In the genomic region with DNA sequence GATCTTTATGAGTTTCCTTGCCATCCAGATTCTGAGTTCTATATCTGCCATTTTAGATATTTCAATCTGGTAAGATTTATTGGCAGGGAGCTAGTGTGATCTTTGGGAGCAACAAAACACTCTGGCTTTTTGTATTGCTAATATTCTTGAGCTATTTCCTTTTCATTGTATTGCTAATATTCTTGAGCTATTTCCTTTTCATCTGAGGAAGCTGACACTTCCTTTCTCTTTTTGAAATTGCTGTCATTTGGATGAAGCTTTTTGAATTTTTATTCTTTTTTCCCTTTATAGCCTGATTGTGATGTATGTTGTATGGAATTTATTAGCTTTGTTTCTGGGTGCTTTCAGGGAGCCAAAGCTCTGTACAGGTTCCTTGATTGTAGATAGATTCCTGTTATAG, we compare ENCODE assay signal across 22 cellular contexts.
A peak's percentile ranks its signal among the peaks of the same experiment; 100 is the strongest.
DNase-seq lines count a peak whose midpoint lies in the region; TF ChIP-seq lines count a peak whose summit lies in the region.
"Had no signal": no experiment of that assay in that cellular context is flagged by ENCODE, and none has a peak within 500 bp of the region (broad histone marks: within the 10 kb centered on the region; RNA-seq: fewer than 3 reads in every experiment).

No MANE protein-coding gene starts in this region.

- no peaks in the 10 kb centered on the region for H3K9me3 ChIP-seq in ES-I3 (ENCODE audit: control insufficient read depth, insufficient read depth, low read length)
- H3K9me3 ChIP-seq in Karpas-422 (ENCODE audit: low read length) = no peaks in the 10 kb centered on the region
- H3K9me3 ChIP-seq in neural progenitor cell (ENCODE audit: low read depth) = no peaks in the 10 kb centered on the region
- H3K9me3 ChIP-seq: SJSA1 had no signal

- H3K36me3 Mint-ChIP-seq in neural progenitor cell = no peaks in the 10 kb centered on the region
- H3K36me3 Mint-ChIP-seq: CD8-positive, alpha-beta T cell; IgD-negative memory B cell had no signal

- H3K4me3 ChIP-seq in Karpas-422 (ENCODE audit: low read length) (no peak overlapping the region), neural progenitor cell (no peak overlapping the region)
- H3K4me3 ChIP-seq: SJSA1 had no signal

- peaks cover 2% of the 10 kb centered on the region for H3K27me3 Mint-ChIP-seq in neural progenitor cell (ENCODE audit: insufficient read depth, low read depth)
- H3K27me3 Mint-ChIP-seq: B cell, IgD-negative memory B cell had no signal

- no peaks in the 10 kb centered on the region for H3K79me2 ChIP-seq in Karpas-422 (ENCODE audit: low read length)
- H3K79me2 ChIP-seq in neural progenitor cell (ENCODE audit: low read depth) = no peaks in the 10 kb centered on the region

- no peak overlapping the region for H3K4me2 ChIP-seq in Karpas-422 (ENCODE audit: low read depth, low read length, poor library complexity, severe bottlenecking)
- no peak overlapping the region for H3K4me2 ChIP-seq in neural progenitor cell

- H4K20me1 ChIP-seq in Karpas-422 (ENCODE audit: insufficient read depth, low read depth, low read length) (no peaks in the 10 kb centered on the region), neural progenitor cell (ENCODE audit: low read depth) (no peaks in the 10 kb centered on the region)

- H3K27me3 ChIP-seq in Karpas-422 (ENCODE audit: low read length) (no peaks in the 10 kb centered on the region), neural progenitor cell (no peaks in the 10 kb centered on the region)
- H3K27me3 ChIP-seq: SJSA1 had no signal

- H3K27ac Mint-ChIP-seq in neural progenitor cell = no peak overlapping the region
- H3K27ac Mint-ChIP-seq: B cell; CD8-positive, alpha-beta T cell; IgD-negative memory B cell had no signal

- H3K9me2 ChIP-seq in Karpas-422 (replicated peaks; ENCODE audit: insufficient read depth, low read length) = no peaks in the 10 kb centered on the region

- peaks cover 11% of the 10 kb centered on the region for H3K9me3 Mint-ChIP-seq in neural progenitor cell

- H2AFZ ChIP-seq in Karpas-422 (ENCODE audit: low read length) = peak overlapping the region; percentile 93
- peak overlapping the region; percentile 40 for H2AFZ ChIP-seq in neural progenitor cell (replicated peaks)

- 0 out of 2 replicates have a peak overlapping the region, but pooled peaks have one; percentile 5 for H3K9ac ChIP-seq in ES-I3 (ENCODE audit: low read depth, low read length)
- no peak overlapping the region for H3K9ac ChIP-seq in Karpas-422 (ENCODE audit: low read length)
- H3K9ac ChIP-seq in neural progenitor cell = no peak overlapping the region

- no peaks in the 10 kb centered on the region for H3K36me3 ChIP-seq in ES-I3 (ENCODE audit: insufficient read depth, low read length)
- H3K36me3 ChIP-seq in Karpas-422 (ENCODE audit: insufficient read depth, low read length) = no peaks in the 10 kb centered on the region
- H3K36me3 ChIP-seq in neural progenitor cell = no peaks in the 10 kb centered on the region
- H3K36me3 ChIP-seq: SJSA1 had no signal

- in situ Hi-C loops in KBM-7 (cut with MboI; ENCODE audit: low pct_unique_long_range_greater_than_20kb, low sequenced_read_pairs) = no loop called here

- no peak overlapping the region for H3K4me3 Mint-ChIP-seq in neural progenitor cell
- H3K4me3 Mint-ChIP-seq: B cell; CD8-positive, alpha-beta T cell; IgD-negative memory B cell had no signal

- DNase-seq in Karpas-422 = no peak
- peak; percentile 23 for DNase-seq in iPS DF 19.7 (ENCODE audit: low read depth, low spot score)
- no peak for DNase-seq in neural progenitor cell (ENCODE audit: low spot score)
- no peak for DNase-seq in cerebellum (ENCODE audit: low spot score)
- no peak for DNase-seq in NCI-H1105 (lab: John Stamatoyannopoulos, UW)
- DNase-seq in KBM-7 = no peak
- DNase-seq: CD8-positive, alpha-beta T cell; DMS 273 treated with DMSO at 0.1 percent for 48 hours; DMS79; EL; GF-D8; H7; NCI-H1092 treated with DMSO at 0.1 percent for 48 hours; NCI-H2029; Right ventricle myocardium superior; RPMI8226 had no signal

- H3K27ac ChIP-seq in Karpas-422 (ENCODE audit: low read length) (no peak overlapping the region), neural progenitor cell (no peak overlapping the region)
- H3K27ac ChIP-seq: 22Rv1, C4-2B, SJSA1 had no signal

- peaks cover 21% of the 10 kb centered on the region for H3K4me1 ChIP-seq in ES-I3 (ENCODE audit: insufficient read depth, low read length)
- no peaks in the 10 kb centered on the region for H3K4me1 ChIP-seq in Karpas-422 (ENCODE audit: low read length)
- no peaks in the 10 kb centered on the region for H3K4me1 ChIP-seq in neural progenitor cell
- H3K4me1 ChIP-seq: SJSA1 had no signal

- no peaks in the 10 kb centered on the region for H3F3A ChIP-seq in neural progenitor cell (ENCODE audit: low read depth)

- peaks cover 2% of the 10 kb centered on the region for H3K4me1 Mint-ChIP-seq in neural progenitor cell
- H3K4me1 Mint-ChIP-seq: B cell had no signal

- no peak for TF ChIP-seq CTCF in neural progenitor cell (IDR thresholded peaks at IDR 0.05)
